Comparison of ENCODE assay signal across 1 cellular context in the genomic region with DNA sequence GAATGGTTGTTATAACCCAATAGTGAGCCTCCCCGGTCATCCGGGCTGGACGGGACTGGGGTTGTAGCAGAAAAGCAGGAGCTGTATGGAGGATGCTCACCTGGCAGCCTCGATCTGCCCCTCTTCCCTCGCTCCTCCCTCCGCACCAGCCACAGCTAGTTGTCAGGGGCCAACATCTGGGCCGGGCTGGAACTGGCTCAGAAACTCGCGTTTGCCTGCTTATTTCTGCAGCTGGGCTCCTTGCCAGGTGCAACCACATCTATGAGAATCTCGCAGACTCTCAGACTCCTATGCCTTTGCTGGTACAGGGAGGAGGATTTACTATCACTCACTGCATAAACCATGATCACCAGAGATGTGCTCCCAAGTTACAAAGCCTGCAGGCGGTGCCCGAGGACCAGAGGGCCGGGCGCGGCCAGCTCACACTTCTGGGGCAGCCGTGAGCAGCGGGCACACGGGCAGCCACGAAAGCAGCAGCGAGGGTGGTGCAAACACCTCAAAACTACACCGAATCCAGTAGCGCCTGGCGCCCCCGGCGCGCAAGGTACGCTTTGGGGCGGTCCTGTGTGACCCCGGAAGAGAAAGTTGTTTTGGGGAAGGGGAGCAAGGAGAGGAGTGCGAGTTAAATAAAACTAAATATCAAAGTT.
TF ChIP-seq lines count a peak whose summit lies in the region.

No MANE protein-coding gene starts in this region.

TF ChIP-seq in GM23338, 12 proteins besides CTCF, POLR2A, EP300 and RAD21 (continued from another document):
- TF ChIP-seq, protein P1, sequence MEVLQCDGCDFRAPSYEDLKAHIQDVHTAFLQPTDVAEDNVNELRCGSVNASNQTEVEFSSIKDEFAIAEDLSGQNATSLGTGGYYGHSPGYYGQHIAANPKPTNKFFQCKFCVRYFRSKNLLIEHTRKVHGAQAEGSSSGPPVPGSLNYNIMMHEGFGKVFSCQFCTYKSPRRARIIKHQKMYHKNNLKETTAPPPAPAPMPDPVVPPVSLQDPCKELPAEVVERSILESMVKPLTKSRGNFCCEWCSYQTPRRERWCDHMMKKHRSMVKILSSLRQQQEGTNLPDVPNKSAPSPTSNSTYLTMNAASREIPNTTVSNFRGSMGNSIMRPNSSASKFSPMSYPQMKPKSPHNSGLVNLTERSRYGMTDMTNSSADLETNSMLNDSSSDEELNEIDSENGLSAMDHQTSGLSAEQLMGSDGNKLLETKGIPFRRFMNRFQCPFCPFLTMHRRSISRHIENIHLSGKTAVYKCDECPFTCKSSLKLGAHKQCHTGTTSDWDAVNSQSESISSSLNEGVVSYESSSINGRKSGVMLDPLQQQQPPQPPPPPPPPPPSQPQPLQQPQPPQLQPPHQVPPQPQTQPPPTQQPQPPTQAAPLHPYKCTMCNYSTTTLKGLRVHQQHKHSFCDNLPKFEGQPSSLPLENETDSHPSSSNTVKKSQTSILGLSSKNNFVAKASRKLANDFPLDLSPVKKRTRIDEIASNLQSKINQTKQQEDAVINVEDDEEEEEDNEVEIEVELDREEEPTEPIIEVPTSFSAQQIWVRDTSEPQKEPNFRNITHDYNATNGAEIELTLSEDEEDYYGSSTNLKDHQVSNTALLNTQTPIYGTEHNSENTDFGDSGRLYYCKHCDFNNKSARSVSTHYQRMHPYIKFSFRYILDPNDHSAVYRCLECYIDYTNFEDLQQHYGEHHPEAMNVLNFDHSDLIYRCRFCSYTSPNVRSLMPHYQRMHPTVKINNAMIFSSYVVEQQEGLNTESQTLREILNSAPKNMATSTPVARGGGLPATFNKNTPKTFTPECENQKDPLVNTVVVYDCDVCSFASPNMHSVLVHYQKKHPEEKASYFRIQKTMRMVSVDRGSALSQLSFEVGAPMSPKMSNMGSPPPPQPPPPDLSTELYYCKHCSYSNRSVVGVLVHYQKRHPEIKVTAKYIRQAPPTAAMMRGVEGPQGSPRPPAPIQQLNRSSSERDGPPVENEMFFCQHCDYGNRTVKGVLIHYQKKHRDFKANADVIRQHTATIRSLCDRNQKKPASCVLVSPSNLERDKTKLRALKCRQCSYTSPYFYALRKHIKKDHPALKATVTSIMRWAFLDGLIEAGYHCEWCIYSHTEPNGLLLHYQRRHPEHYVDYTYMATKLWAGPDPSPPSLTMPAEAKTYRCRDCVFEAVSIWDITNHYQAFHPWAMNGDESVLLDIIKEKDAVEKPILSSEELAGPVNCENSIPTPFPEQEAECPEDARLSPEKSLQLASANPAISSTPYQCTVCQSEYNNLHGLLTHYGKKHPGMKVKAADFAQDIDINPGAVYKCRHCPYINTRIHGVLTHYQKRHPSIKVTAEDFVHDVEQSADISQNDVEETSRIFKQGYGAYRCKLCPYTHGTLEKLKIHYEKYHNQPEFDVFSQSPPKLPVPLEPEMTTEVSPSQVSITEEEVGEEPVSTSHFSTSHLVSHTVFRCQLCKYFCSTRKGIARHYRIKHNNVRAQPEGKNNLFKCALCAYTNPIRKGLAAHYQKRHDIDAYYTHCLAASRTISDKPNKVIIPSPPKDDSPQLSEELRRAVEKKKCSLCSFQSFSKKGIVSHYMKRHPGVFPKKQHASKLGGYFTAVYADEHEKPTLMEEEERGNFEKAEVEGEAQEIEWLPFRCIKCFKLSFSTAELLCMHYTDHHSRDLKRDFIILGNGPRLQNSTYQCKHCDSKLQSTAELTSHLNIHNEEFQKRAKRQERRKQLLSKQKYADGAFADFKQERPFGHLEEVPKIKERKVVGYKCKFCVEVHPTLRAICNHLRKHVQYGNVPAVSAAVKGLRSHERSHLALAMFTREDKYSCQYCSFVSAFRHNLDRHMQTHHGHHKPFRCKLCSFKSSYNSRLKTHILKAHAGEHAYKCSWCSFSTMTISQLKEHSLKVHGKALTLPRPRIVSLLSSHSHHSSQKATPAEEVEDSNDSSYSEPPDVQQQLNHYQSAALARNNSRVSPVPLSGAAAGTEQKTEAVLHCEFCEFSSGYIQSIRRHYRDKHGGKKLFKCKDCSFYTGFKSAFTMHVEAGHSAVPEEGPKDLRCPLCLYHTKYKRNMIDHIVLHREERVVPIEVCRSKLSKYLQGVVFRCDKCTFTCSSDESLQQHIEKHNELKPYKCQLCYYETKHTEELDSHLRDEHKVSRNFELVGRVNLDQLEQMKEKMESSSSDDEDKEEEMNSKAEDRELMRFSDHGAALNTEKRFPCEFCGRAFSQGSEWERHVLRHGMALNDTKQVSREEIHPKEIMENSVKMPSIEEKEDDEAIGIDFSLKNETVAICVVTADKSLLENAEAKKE (CRISPR knock-in tag; IDR thresholded peaks at IDR 0.05): no peak
- TF ChIP-seq, protein P2, sequence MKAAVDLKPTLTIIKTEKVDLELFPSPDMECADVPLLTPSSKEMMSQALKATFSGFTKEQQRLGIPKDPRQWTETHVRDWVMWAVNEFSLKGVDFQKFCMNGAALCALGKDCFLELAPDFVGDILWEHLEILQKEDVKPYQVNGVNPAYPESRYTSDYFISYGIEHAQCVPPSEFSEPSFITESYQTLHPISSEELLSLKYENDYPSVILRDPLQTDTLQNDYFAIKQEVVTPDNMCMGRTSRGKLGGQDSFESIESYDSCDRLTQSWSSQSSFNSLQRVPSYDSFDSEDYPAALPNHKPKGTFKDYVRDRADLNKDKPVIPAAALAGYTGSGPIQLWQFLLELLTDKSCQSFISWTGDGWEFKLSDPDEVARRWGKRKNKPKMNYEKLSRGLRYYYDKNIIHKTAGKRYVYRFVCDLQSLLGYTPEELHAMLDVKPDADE (IDR thresholded peaks at IDR 0.05): no peak
